In genomic region chr17:78351449-78352006, GRCh38 we compare ENCODE assay signal across 8 cellular contexts. TPM values are rescaled to one million over a fixed set of nuclear protein-coding genes. Genes with fewer than 3 reads are reported as not detected.
A peak's percentile ranks its signal among the peaks of the same experiment; 100 is the strongest.
DNase-seq lines count a peak whose midpoint lies in the region; ATAC-seq, FAIRE-seq and TF ChIP-seq lines count a peak whose summit lies in the region.

No MANE protein-coding gene starts in this region.

- H3K4me3 ChIP-seq in BLaER1 (no peak overlapping the region), H1 (ENCODE audit: extremely low read depth in 1 of 4, insufficient read depth in 2 of 4, low read depth in 3 of 4, low read length in 4 of 4) (peak overlapping the region in 3 of 4 experiments; percentile 13 to 54 (median 26); a peak in 4 of 8 replicates), mesenchymal stem cell (ENCODE audit: insufficient read depth in 1 of 2, low read depth in 1 of 2, low read length in 2 of 2) (peak overlapping the region in 1 of 2 experiments; percentile 57), tibial nerve (no peak overlapping the region)

- H3K27ac ChIP-seq in BLaER1, result no peak overlapping the region
- H3K27ac ChIP-seq in H1 (ENCODE audit: low read depth, low read length), result peak overlapping the region; percentile 46
- peak overlapping the region; percentile 65 for H3K27ac ChIP-seq in mesenchymal stem cell (ENCODE audit: low read length, poor library complexity, severe bottlenecking)
- H3K27ac ChIP-seq in tibial nerve, result peak overlapping the region; percentile 77 to 96 (median 96)

- H3K79me1 ChIP-seq in H1 (ENCODE audit: low read depth, low read length) (no peaks in the 10 kb centered on the region), mesenchymal stem cell (replicated peaks; ENCODE audit: low read length, poor library complexity, severe bottlenecking) (no peaks in the 10 kb centered on the region)

- H3K9me3 ChIP-seq in BLaER1 (no peaks in the 10 kb centered on the region), H1 (ENCODE audit: insufficient read depth in 2 of 2, low read depth in 1 of 2, low read length in 1 of 2) (no peaks in the 10 kb centered on the region), mesenchymal stem cell (ENCODE audit: control insufficient read depth, low read length) (no peaks in the 10 kb centered on the region), tibial nerve (no peaks in the 10 kb centered on the region)

- H2BK12ac ChIP-seq in H1 (ENCODE audit: low read depth, low read length), result peak overlapping the region; percentile 95
- H2BK12ac ChIP-seq in mesenchymal stem cell (ENCODE audit: low read length in 2 of 2), result peak overlapping the region; percentile 29 to 37

- H3K14ac ChIP-seq in H1 (ENCODE audit: insufficient read length), result no peak overlapping the region
- peak overlapping the region in 1 of 2 experiments; percentile 91 for H3K14ac ChIP-seq in mesenchymal stem cell (ENCODE audit: low read length in 2 of 2)

- H3K79me2 ChIP-seq in H1 (ENCODE audit: control insufficient read depth in 1 of 2, insufficient read depth in 2 of 2, low read length in 2 of 2), result no peaks in the 10 kb centered on the region

- TF ChIP-seq POLR2A in H1 (IDR thresholded peaks at IDR 0.05; ENCODE audit: control extremely low read depth in 1 of 2, low read depth in 2 of 2, low read length in 2 of 2) (no peak), tibial nerve (IDR thresholded peaks at IDR 0.05) (peak; percentile 22 to 34)

- peak overlapping the region; percentile 95 for H2BK5ac ChIP-seq in H1 (ENCODE audit: low read depth, low read length)
- peak overlapping the region; percentile 76 for H2BK5ac ChIP-seq in mesenchymal stem cell (ENCODE audit: low read depth, low read length, poor library complexity, severe bottlenecking)

- H2AFZ ChIP-seq in H1 (ENCODE audit: low read length) (no peak overlapping the region; the same call in 1 of the 2 replicates), mesenchymal stem cell (ENCODE audit: low read depth, low read length) (no peak overlapping the region)

- DNase-seq in NCI-H2227 (lab: John Stamatoyannopoulos, UW; ENCODE audit: unreplicated experiment), result peak; percentile 68
- peak; percentile 73 to 76 for DNase-seq in H1 (ENCODE audit: low read depth in 1 of 2, low spot score in 2 of 2)
- DNase-seq in mesenchymal stem cell, result peak; percentile 100
- peak; percentile 94 to 97 for DNase-seq in tibial nerve (ENCODE audit: low spot score in 2 of 2)

- no peak overlapping the region for H3K9ac ChIP-seq in BLaER1
- peak overlapping the region in 2 of 4 experiments; percentile 28 to 42; a peak in 2 of 7 replicates for H3K9ac ChIP-seq in H1 (replicated peaks in 1 of 4; ENCODE audit: extremely low read depth in 1 of 4, low read depth in 3 of 4, low read length in 3 of 4)
- peak overlapping the region; percentile 82 for H3K9ac ChIP-seq in mesenchymal stem cell (ENCODE audit: low read length)

- H4K20me1 ChIP-seq in BLaER1, result no peaks in the 10 kb centered on the region
- peaks cover 0 to 2% of the 10 kb centered on the region in 2 experiments for H4K20me1 ChIP-seq in H1 (replicated peaks in 1 of 2; ENCODE audit: control insufficient read depth in 1 of 2, insufficient read depth in 2 of 2, low read length in 2 of 2)

- H3K4me2 ChIP-seq in BLaER1 (peak overlapping the region; percentile 97), H1 (ENCODE audit: insufficient read depth in 1 of 2, low read depth in 2 of 2, low read length in 2 of 2) (peak overlapping the region; percentile 56 to 66), mesenchymal stem cell (ENCODE audit: low read length, poor library complexity, severe bottlenecking) (no peak overlapping the region)

- H2BK120ac ChIP-seq in H1 (replicated peaks; ENCODE audit: low read depth, low read length), result peak overlapping the region; percentile 77
- peak overlapping the region; percentile 77 for H2BK120ac ChIP-seq in mesenchymal stem cell (ENCODE audit: low read depth, low read length)

- peaks cover 52% of the 10 kb centered on the region for H3K4me1 ChIP-seq in BLaER1
- peaks cover 15 to 35% (median 20%) of the 10 kb centered on the region in 4 experiments for H3K4me1 ChIP-seq in H1 (replicated peaks in 1 of 4; ENCODE audit: control insufficient read depth in 3 of 4, insufficient read depth in 4 of 4, low read length in 3 of 4)
- peaks cover 51% of the 10 kb centered on the region for H3K4me1 ChIP-seq in mesenchymal stem cell (ENCODE audit: control insufficient read depth, insufficient read depth, low read depth, low read length)
- peaks cover 3 to 77% (median 46%) of the 10 kb centered on the region in 4 donors for H3K4me1 ChIP-seq in tibial nerve

- H3K4ac ChIP-seq in H1 (replicated peaks; ENCODE audit: insufficient read length, low read depth, low read length) (peak overlapping the region; percentile 80), mesenchymal stem cell (ENCODE audit: low read depth in 1 of 2, low read length in 2 of 2) (peak overlapping the region; percentile 58 to 96)

- CTCF ChIA-PET in H1 (lab: Charles Lee; ENCODE audit: partially characterized antibody), result interaction anchor here (0.6 to 1.7 kb wide), 7 partner anchors 9 to 494 kb away, joined by 3 to 5 read pairs (median 4); no protein-coding TSS in a partner anchor

- H4K91ac ChIP-seq in H1 (replicated peaks; ENCODE audit: insufficient read length, low read length), result peak overlapping the region; percentile 71
- H4K91ac ChIP-seq in mesenchymal stem cell (ENCODE audit: low read length), result peak overlapping the region; percentile 53

- POLR2A ChIA-PET in H1 (lab: Charles Lee; ENCODE audit: partially characterized antibody), result interaction anchor here (0.9 to 2.3 kb wide), 4 partner anchors 12 to 164 kb away, joined by 3 to 15 read pairs (median 4); partner anchors contain the start of genes AFMID and TK1

- H2BK20ac ChIP-seq in H1 (ENCODE audit: low read length), result peak overlapping the region; percentile 94; the same call in 1 of the 2 replicates

- no peaks in the 10 kb centered on the region for H3K36me3 ChIP-seq in BLaER1
- no peaks in the 10 kb centered on the region for H3K36me3 ChIP-seq in H1 (ENCODE audit: control insufficient read depth in 2 of 4, insufficient read depth in 4 of 4, low read length in 3 of 4)
- peaks cover 12 to 17% of the 10 kb centered on the region in 2 experiments for H3K36me3 ChIP-seq in mesenchymal stem cell (ENCODE audit: control insufficient read depth in 1 of 2, insufficient read depth in 2 of 2, low read depth in 1 of 2, low read length in 2 of 2)
- peaks cover 0 to 13% (median 0%) of the 10 kb centered on the region in 3 donors for H3K36me3 ChIP-seq in tibial nerve

- peaks cover 4% of the 10 kb centered on the region; the same call in 1 of the 2 replicates for H3K23me2 ChIP-seq in H1 (ENCODE audit: low read depth, low read length)

- TF ChIP-seq CTCF in H1 (IDR thresholded peaks at IDR 0.05; ENCODE audit: control extremely low read depth in 1 of 3, insufficient read depth in 1 of 3, low read depth in 1 of 3, low read length in 3 of 3), result peak in 1 of 3 experiments; percentile 3; a peak in 1 of 4 replicates
- peak in 1 of 5 experiments; percentile 43 for TF ChIP-seq CTCF in tibial nerve (IDR thresholded peaks at IDR 0.05)

- H3K27me3 ChIP-seq in BLaER1 (peaks cover 31% of the 10 kb centered on the region), H1 (replicated peaks in 1 of 4; ENCODE audit: control insufficient read depth in 3 of 4, extremely low read depth in 1 of 4, insufficient read depth in 3 of 4, low read length in 3 of 4) (peaks cover 0 to 11% (median 7%) of the 10 kb centered on the region in 4 experiments; a peak in 4 of 7 replicates), mesenchymal stem cell (ENCODE audit: control insufficient read depth in 1 of 2, insufficient read depth in 1 of 2, low read length in 2 of 2) (no peaks in the 10 kb centered on the region), tibial nerve (no peaks in the 10 kb centered on the region)

- TF ChIP-seq RAD21 in H1 (IDR thresholded peaks at IDR 0.05 in 1 of 2, conservative IDR thresholded peaks at IDR 0.05 in 1 of 2; ENCODE audit: low read depth in 2 of 2, low read length in 2 of 2), result peak in 1 of 2 experiments; percentile 16; a peak in 2 of 4 replicates

- no peak overlapping the region for H3K23ac ChIP-seq in H1 (ENCODE audit: insufficient read length)
- peak overlapping the region in 1 of 2 experiments; percentile 16 for H3K23ac ChIP-seq in mesenchymal stem cell (ENCODE audit: low read length in 2 of 2)

- H3K18ac ChIP-seq in H1 (ENCODE audit: extremely low read depth, low read length) (peak overlapping the region; percentile 98), mesenchymal stem cell (ENCODE audit: low read depth in 1 of 2, low read length in 2 of 2) (peak overlapping the region; percentile 49 to 73)

- ATAC-seq in GM21737 (IDR thresholded peaks at IDR 0.05; ENCODE audit: unreplicated experiment) (no peak), HG02610 (IDR thresholded peaks at IDR 0.05; ENCODE audit: unreplicated experiment) (no peak), GM21515 (IDR thresholded peaks at IDR 0.05; ENCODE audit: unreplicated experiment) (no peak)

- H4K8ac ChIP-seq in H1 (ENCODE audit: extremely low read depth, insufficient read depth, low read length), result no peak overlapping the region
- peak overlapping the region; percentile 33 for H4K8ac ChIP-seq in mesenchymal stem cell (ENCODE audit: low read length)

- peak; percentile 81 for FAIRE-seq in H1 (lab: Jason Lieb, UNC)

- WGBS in H1 (ENCODE audit: extremely low coverage in 1 of 2, insufficient coverage in 1 of 2, insufficient read length in 1 of 2, insufficient replicate concordance in 2 of 2, low coverage in 1 of 2, low lambda C conversion rate in 2 of 2, missing lambda C conversion rate in 1 of 2), 2 experiments, result 20% methylated on average over 14 of the region's 16 CpGs; no CpG with 5 or more reads in 1 of the 2 experiments
- WGBS in mesenchymal stem cell, result 12% methylated on average over 16 of the region's 16 CpGs
- WGBS in tibial nerve, 2 donors, result 16% methylated on average over 14 to 16 of the region's 16 CpGs

- no peak overlapping the region for H3K56ac ChIP-seq in H1 (replicated peaks; ENCODE audit: insufficient read length, low read depth, low read length)

- H2BK15ac ChIP-seq in H1 (ENCODE audit: low read length), result 0 out of 2 replicates have a peak overlapping the region, but pooled peaks have one; percentile 92
- peak overlapping the region; percentile 96 for H2BK15ac ChIP-seq in mesenchymal stem cell (ENCODE audit: low read depth, poor library complexity, severe bottlenecking)

- peak overlapping the region; percentile 1 for H4K5ac ChIP-seq in H1 (ENCODE audit: insufficient read length, low read depth, low read length)

- H2AK5ac ChIP-seq in H1 (ENCODE audit: low read depth, low read length) (0 out of 2 replicates have a peak overlapping the region, but pooled peaks have one; percentile 18), mesenchymal stem cell (ENCODE audit: low read length, severe bottlenecking) (peak overlapping the region; percentile 14)

- TF ChIP-seq EP300 in H1 (IDR thresholded peaks at IDR 0.05; ENCODE audit: borderline replicate concordance in 1 of 2, low read depth in 2 of 2, low read length in 2 of 2) (no peak), tibial nerve (IDR thresholded peaks at IDR 0.05) (peak; percentile 80 to 99)

RNA-seq across cellular contexts. Expression of gene SOCS3, which starts 8.3 kb away (rescaled TPM):
- 47.9 and 49.4 TPM in 2 replicates for total RNA-seq in H1 (2021; fragmentation: NEBNext Ultra II Directional; extraction: Animal tissue kit (Norgen Biotek cat#: 25700))
- polyA plus RNA-seq in H1 (2011; rRNA removed), result 10.1 and 15.2 TPM in 2 replicates
- polyA plus RNA-seq in H1 (2011; cell fraction: cytosol; rRNA removed), result 13.5 TPM
- 33.4 TPM for polyA plus RNA-seq in H1 (2011; cell fraction: nucleus; rRNA removed)
- 13.7 to 17.9 TPM (median 15.6 TPM) in 4 replicates for polyA plus RNA-seq in H1 (2012, experiment 1 of 2)
- 21.7 TPM for polyA plus RNA-seq in H1 (2012, experiment 2 of 2)
- 28.0 TPM for polyA plus RNA-seq in H1 (2013, experiment 1 of 2)
- 27.0 TPM for polyA plus RNA-seq in H1 (2013, experiment 2 of 2)
- 7.3 and 11.0 TPM in 2 replicates for polyA minus RNA-seq in H1 (2011; rRNA and poly(A)+ RNA removed)
- 17.7 TPM for polyA minus RNA-seq in H1 (2011; cell fraction: cytosol; rRNA and poly(A)+ RNA removed)
- polyA minus RNA-seq in H1 (2011; cell fraction: nucleus; rRNA and poly(A)+ RNA removed), result 14.3 TPM
- polyA plus RNA-seq in mesenchymal stem cell (2013, experiment 1 of 2), result 64.5 TPM
- 62.3 TPM for polyA plus RNA-seq in mesenchymal stem cell (2013, experiment 2 of 2)
- total RNA-seq in tibial nerve, result 10 to 100 TPM; 23.7 to 76.5 (median 59.7) TPM

RNA-seq across cellular contexts. Expression of gene PGS1, which starts 26.9 kb away (rescaled TPM):
- 56.7 and 60.0 TPM in 2 replicates for total RNA-seq in H1 (2021; fragmentation: NEBNext Ultra II Directional; extraction: Animal tissue kit (Norgen Biotek cat#: 25700))
- polyA plus RNA-seq in H1 (2011; rRNA removed), result 46.7 and 69.3 TPM in 2 replicates
- 69.5 TPM for polyA plus RNA-seq in H1 (2011; cell fraction: cytosol; rRNA removed)
- polyA plus RNA-seq in H1 (2011; cell fraction: nucleus; rRNA removed), result 180 TPM
- polyA plus RNA-seq in H1 (2012, experiment 1 of 2), result 38.8 to 53.2 TPM (median 48.6 TPM) in 4 replicates
- 42.4 TPM for polyA plus RNA-seq in H1 (2012, experiment 2 of 2)
- 34.5 TPM for polyA plus RNA-seq in H1 (2013, experiment 1 of 2)
- polyA plus RNA-seq in H1 (2013, experiment 2 of 2), result 33.4 TPM
- polyA minus RNA-seq in H1 (2011; rRNA and poly(A)+ RNA removed), result 49.7 and 65.7 TPM in 2 replicates
- polyA minus RNA-seq in H1 (2011; cell fraction: cytosol; rRNA and poly(A)+ RNA removed), result 37.5 TPM
- polyA minus RNA-seq in H1 (2011; cell fraction: nucleus; rRNA and poly(A)+ RNA removed), result 62.2 TPM
- polyA plus RNA-seq in mesenchymal stem cell (2013, experiment 1 of 2), result 21.8 TPM
- 22.1 TPM for polyA plus RNA-seq in mesenchymal stem cell (2013, experiment 2 of 2)
- total RNA-seq in tibial nerve, result 100 to 1,000 TPM in 1 of 4 donors, 10 to 100 TPM in 3; 41.9 to 105 (median 53.2) TPM

Comparison
In these comparisons a context has a peak if more than half of its experiments do, and no peak if none do; other contexts are left out.
1. H3K4me3 ChIP-seq: peak in H1 (3 of 4); none in BLaER1 (single experiment) and tibial nerve (0 of 4).
2. POLR2A ChIP-seq: peak in tibial nerve (2 of 2); none in H1 (0 of 2).
3. Peak in every context shown above with its lines, with median percentiles within 50 percentile points of each other: DNase-seq.